1 cellular context compared by ENCODE assay signal in genomic region chr2:112542123-112542973, GRCh38.
TF ChIP-seq lines count a peak whose summit lies in the region.

Gene POLR1B (plus strand): TSS chr2:112542465. CDS start chr2:112542495, 30 bp downstream.

TF ChIP-seq in SK-N-SH, 30 proteins besides CTCF, POLR2A, EP300 and RAD21 (continued from another document):
- TF ChIP-seq REST (IDR thresholded peaks at IDR 0.05; ENCODE audit: low read depth, low read length) (0 out of 2 replicates have a peak, but pooled peaks have one; percentile 28), MAX (IDR thresholded peaks at IDR 0.05; ENCODE audit: low read depth) (peak; percentile 98), NFIC (IDR thresholded peaks at IDR 0.05; ENCODE audit: borderline replicate concordance) (no peak), FOXJ3 (CRISPR knock-in tag; IDR thresholded peaks at IDR 0.05) (no peak; the same call in 1 of the 2 replicates), TEAD4 (IDR thresholded peaks at IDR 0.05; ENCODE audit: borderline replicate concordance, insufficient read depth) (no peak), GABPA (IDR thresholded peaks at IDR 0.05; ENCODE audit: low read depth) (peak; percentile 96), PBX3 (IDR thresholded peaks at IDR 0.05) (no peak), FOSL2 (IDR thresholded peaks at IDR 0.05; ENCODE audit: borderline replicate concordance, low read depth) (no peak), USF1 (IDR thresholded peaks at IDR 0.05; ENCODE audit: borderline replicate concordance, low read depth) (peak; percentile 92), ELF1 (IDR thresholded peaks at IDR 0.05) (peak; percentile 52; the same call in 1 of the 2 replicates), USF2 (IDR thresholded peaks at IDR 0.05; ENCODE audit: borderline replicate concordance, low read depth, low read length) (peak; percentile 50), TAF1 (IDR thresholded peaks at IDR 0.05; ENCODE audit: borderline replicate concordance, low read depth, low read length) (peak; percentile 69), MXI1 (IDR thresholded peaks at IDR 0.05; ENCODE audit: low read depth, low read length) (peak; percentile 98), MEF2A (IDR thresholded peaks at IDR 0.05; ENCODE audit: borderline replicate concordance, low read depth) (no peak), RCOR1 (IDR thresholded peaks at IDR 0.05; ENCODE audit: low read length) (no peak), IRF3 (IDR thresholded peaks at IDR 0.05; ENCODE audit: low read depth, low read length) (no peak)
TF ChIP-seq in SK-N-SH: peak in this region for 13.
